Comparison of ENCODE assay signal across 1 cellular context in the genomic region with DNA sequence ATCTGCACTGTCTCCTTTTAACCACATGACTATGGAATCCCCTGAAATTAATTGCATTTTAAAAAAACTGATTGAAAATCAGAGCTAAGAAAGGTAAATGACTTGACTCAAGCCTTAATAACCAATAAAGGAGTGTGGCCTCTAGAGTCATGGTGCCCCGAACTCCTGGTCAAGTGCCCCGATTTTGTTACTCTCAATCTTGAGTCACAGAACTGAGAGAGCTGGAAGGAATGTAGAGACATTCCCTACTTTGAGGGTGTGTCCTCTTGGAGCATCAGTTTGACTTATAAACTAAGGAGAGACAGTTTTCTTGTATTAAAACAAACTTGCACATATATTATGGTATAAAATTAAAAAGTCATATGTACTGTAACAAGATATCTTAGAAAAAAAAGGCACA.
TF ChIP-seq lines count a peak whose summit lies in the region.

No MANE protein-coding gene starts in this region.

TF ChIP-seq in HepG2, 621 proteins besides CTCF, POLR2A, EP300 and RAD21:
- TF ChIP-seq, protein P1, sequence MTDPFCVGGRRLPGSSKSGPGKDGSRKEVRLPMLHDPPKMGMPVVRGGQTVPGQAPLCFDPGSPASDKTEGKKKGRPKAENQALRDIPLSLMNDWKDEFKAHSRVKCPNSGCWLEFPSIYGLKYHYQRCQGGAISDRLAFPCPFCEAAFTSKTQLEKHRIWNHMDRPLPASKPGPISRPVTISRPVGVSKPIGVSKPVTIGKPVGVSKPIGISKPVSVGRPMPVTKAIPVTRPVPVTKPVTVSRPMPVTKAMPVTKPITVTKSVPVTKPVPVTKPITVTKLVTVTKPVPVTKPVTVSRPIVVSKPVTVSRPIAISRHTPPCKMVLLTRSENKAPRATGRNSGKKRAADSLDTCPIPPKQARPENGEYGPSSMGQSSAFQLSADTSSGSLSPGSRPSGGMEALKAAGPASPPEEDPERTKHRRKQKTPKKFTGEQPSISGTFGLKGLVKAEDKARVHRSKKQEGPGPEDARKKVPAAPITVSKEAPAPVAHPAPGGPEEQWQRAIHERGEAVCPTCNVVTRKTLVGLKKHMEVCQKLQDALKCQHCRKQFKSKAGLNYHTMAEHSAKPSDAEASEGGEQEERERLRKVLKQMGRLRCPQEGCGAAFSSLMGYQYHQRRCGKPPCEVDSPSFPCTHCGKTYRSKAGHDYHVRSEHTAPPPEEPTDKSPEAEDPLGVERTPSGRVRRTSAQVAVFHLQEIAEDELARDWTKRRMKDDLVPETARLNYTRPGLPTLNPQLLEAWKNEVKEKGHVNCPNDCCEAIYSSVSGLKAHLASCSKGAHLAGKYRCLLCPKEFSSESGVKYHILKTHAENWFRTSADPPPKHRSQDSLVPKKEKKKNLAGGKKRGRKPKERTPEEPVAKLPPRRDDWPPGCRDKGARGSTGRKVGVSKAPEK (CRISPR knock-in tag; IDR thresholded peaks at IDR 0.05; ENCODE audit: borderline replicate concordance) = no peak
TF ChIP-seq in HepG2: peak in this region for 0.
